ENCODE assay signal across 27 cellular contexts in the genomic region with DNA sequence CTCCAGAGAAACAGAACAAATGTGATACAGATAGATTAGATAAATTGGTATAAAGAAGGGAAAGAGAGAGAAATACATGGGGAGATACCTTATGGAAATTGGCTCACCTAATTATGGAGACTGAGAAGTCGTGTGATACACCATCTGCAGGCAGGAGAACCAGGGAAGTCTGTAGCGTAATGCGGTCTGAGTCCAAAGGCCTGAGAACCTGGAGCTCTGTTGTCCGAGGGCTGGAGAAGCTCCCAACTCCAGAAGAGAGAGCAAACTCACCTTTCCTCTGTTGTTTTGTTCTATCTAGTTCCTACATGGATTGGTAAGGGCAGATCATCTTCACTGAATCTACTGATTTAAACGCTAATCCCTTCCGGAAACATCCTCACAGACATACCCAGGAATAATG.
"Had no signal": no experiment of that assay in that cellular context is flagged by ENCODE, and none has a peak within 500 bp of the region (broad histone marks: within the 10 kb centered on the region; RNA-seq: fewer than 3 reads in every experiment).

No MANE protein-coding gene starts in this region.

- FAIRE-seq: urothelium cell line had no signal

- H3K36me3 ChIP-seq: stomach, suprapubic skin, thoracic aorta, thyroid gland, tibial artery, tibial nerve, transverse colon, upper lobe of left lung, upper lobe of right lung, uterus, vagina had no signal

- DNase-seq: stimulated activated CD4-positive, alpha-beta T cell treated with anti-CD3 and anti-CD28 coated beads, Interleukin-2, amount 100 ng/mL, for 48 hours; stimulated activated CD4-positive, alpha-beta T cell treated with anti-CD3 and anti-CD28 coated beads, Interleukin-4, amount 100 ng/mL, for 1 hour; stimulated activated CD4-positive, alpha-beta T cell treated with anti-CD3 and anti-CD28 coated beads, Interleukin-4, amount 100 ng/mL, for 24 hours; stimulated activated CD4-positive, alpha-beta T cell treated with anti-CD3 and anti-CD28 coated beads, Interleukin-4, amount 100 ng/mL, for 4 hours; stimulated activated CD8-positive, alpha-beta memory T cell treated with anti-CD3 and anti-CD28 coated beads, Interleukin-4, amount 100 ng/mL, for 48 hours; stimulated activated naive B cell treated with anti-CD40 and anti-IgM and Interleukin-4, amounts not matched to agents 10 μg/mL and 1 μg/mL and 100 μg/mL, for 72 hours; stimulated activated naive CD4-positive, alpha-beta T cell; stimulated activated naive CD4-positive, alpha-beta T cell treated with Interleukin-2 at 50 U/mL for 16 hours; stimulated activated naive CD8-positive, alpha-beta T cell treated with anti-CD3 and anti-CD28 coated beads, Interleukin-15, amount 100 ng/mL, for 72 hours; stimulated activated naive CD8-positive, alpha-beta T cell treated with anti-CD3 and anti-CD28 coated beads, Interleukin-15, Interleukin-2, amounts not matched to agents 100 U/mL and 50 U/mL, for 24 hours; stomach; substantia nigra; testis; thyroid gland; tibial artery; transverse colon; trophoblast cell; upper lobe of left lung; upper lobe of right lung; uterus had no signal

- ATAC-seq: stimulated activated effector memory CD8-positive, alpha-beta T cell treated with anti-CD3 and anti-CD28 coated beads, Interleukin-12 subunit alpha, Interleukin-12 subunit beta, amount 100 ng/mL, for 72 hours; stimulated activated memory B cell treated with anti-CD40 and anti-IgM and Interleukin-4, amounts not matched to agents 10 μg/mL and 1 μg/mL and 100 μg/mL, for 72 hours; stimulated activated naive B cell treated with anti-CD40 and anti-IgM and Interleukin-4, amounts not matched to agents 10 μg/mL and 1 μg/mL and 100 μg/mL, for 72 hours; stimulated activated naive CD8-positive, alpha-beta T cell treated with anti-CD3 and anti-CD28 coated beads, Interleukin-15, amount 100 ng/mL, for 72 hours; stimulated activated naive CD8-positive, alpha-beta T cell treated with anti-CD3 and anti-CD28 coated beads, Interleukin-15, Interleukin-2, amounts not matched to agents 100 U/mL and 50 U/mL, for 24 hours; upper lobe of right lung had no signal

- H3K27me3 ChIP-seq: stomach, suprapubic skin, testis, thyroid gland, tibial artery, tibial nerve, transverse colon, upper lobe of left lung, upper lobe of right lung, uterus, vagina had no signal

- H3K4me1 ChIP-seq: stomach, testis, thyroid gland, tibial artery, tibial nerve, transverse colon, upper lobe of left lung, upper lobe of right lung, uterus, vagina had no signal

- H3K27ac ChIP-seq: stomach, suprapubic skin, testis, thoracic aorta, thyroid gland, tibial artery, tibial nerve, transverse colon, upper lobe of left lung, upper lobe of right lung, uterus, vagina had no signal

- H3K4me3 ChIP-seq: stomach, suprapubic skin, testis, thoracic aorta, thyroid gland, tibial artery, tibial nerve, transverse colon, upper lobe of left lung, upper lobe of right lung, uterus, vagina had no signal

- H3K9me3 ChIP-seq: suprapubic skin, testis, thoracic aorta, thyroid gland, transverse colon, upper lobe of right lung, uterus, vagina had no signal
